In genomic region chr6:2884817-2885216, GRCh38 we compare ENCODE assay signal across 17 cellular contexts.
"Had no signal": no experiment of that assay in that cellular context is flagged by ENCODE, and none has a peak within 500 bp of the region (broad histone marks: within the 10 kb centered on the region; RNA-seq: fewer than 3 reads in every experiment).

No MANE protein-coding gene starts in this region.

- H3K27me3 ChIP-seq: ascending aorta, breast epithelium, sigmoid colon had no signal

- DNase-seq: activated CD4-positive, alpha-beta memory T cell treated with anti-CD3 and anti-CD28 coated beads for 36 hours; activated CD4-positive, alpha-beta T cell treated with anti-CD3 and anti-CD28 coated beads for 4 hours; activated T-cell treated with anti-CD3 and anti-CD28 coated beads for 4 hours; erythroblast; hypothalamus; lower lobe of right lung; nephron progenitor cell; nucleus accumbens; posterior cingulate gyrus; sigmoid colon; stimulated activated naive CD4-positive, alpha-beta T cell had no signal

- H3K27ac ChIP-seq: ascending aorta, breast epithelium, coronary artery, lower lobe of right lung, sigmoid colon had no signal

- ATAC-seq: lower lobe of right lung, WTC11 had no signal

- H3K4me1 ChIP-seq: ascending aorta, breast epithelium had no signal

- H3K4me3 ChIP-seq: ascending aorta, breast epithelium, coronary artery, lower lobe of right lung, sigmoid colon had no signal

- H3K27me3 Mint-ChIP-seq: activated CD4-positive, alpha-beta memory T cell treated with anti-CD3 and anti-CD28 coated beads for 36 hours; activated naive CD4-positive, alpha-beta T cell treated with anti-CD3 and anti-CD28 coated beads, Interleukin-2, amount 50 U/mL, for 24 hours had no signal

- H3K4me3 Mint-ChIP-seq: activated CD4-positive, alpha-beta memory T cell treated with anti-CD3 and anti-CD28 coated beads for 36 hours; activated naive CD4-positive, alpha-beta T cell treated with anti-CD3 and anti-CD28 coated beads, Interleukin-2, amount 50 U/mL, for 24 hours; nephron progenitor cell; WTC11 had no signal

- H3K36me3 ChIP-seq: breast epithelium had no signal

- H3K9me3 ChIP-seq: ascending aorta, breast epithelium, lower lobe of right lung, sigmoid colon had no signal

- H3K27ac Mint-ChIP-seq: activated T-helper 2 cell treated with anti-CD3 and anti-CD28 coated beads, Interferon-gamma antibody, Interleukin-2, Interleukin-4, amounts not matched to agents 10 μg/mL and 5 μg/mL and 100 μg/mL, durations not matched to agents 14 hours and 24 hours and 36 hours; nephron progenitor cell had no signal
